25 cellular contexts compared by ENCODE assay signal in the genomic region with DNA sequence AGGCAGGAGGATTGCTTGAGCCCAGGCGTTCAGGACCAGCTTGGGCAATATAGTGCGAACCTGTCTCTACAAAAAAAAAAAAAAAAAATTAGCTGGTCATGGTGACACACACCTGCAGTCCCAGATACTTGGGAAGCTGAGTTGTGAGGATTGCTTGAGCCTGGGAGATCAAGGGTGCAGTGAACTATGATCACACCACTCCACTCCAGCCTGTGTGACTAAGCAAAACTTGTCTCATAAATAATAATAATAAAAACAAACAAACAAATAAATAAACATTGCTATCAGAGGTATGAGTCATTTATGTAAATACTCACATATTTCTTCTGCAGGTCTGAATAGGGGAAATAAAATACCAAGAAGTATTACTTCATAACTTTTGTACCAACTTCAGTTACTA.
"Had no signal": no experiment of that assay in that cellular context is flagged by ENCODE, and none has a peak within 500 bp of the region (broad histone marks: within the 10 kb centered on the region; RNA-seq: fewer than 3 reads in every experiment).

No MANE protein-coding gene starts in this region.

- ATAC-seq: natural killer cell; psoas muscle; right cardiac atrium; right lobe of liver; stimulated activated effector memory CD8-positive, alpha-beta T cell treated with anti-CD3 and anti-CD28 coated beads, Interleukin-12 subunit alpha, Interleukin-12 subunit beta, amount 100 ng/mL, for 72 hours; stimulated activated naive B cell treated with anti-CD40 and anti-IgM and Interleukin-4, amounts not matched to agents 10 μg/mL and 1 μg/mL and 100 μg/mL, for 72 hours had no signal

- H3K79me2 ChIP-seq: parathyroid adenoma had no signal

- H3K4me2 ChIP-seq: neural progenitor cell had no signal

- H3K27me3 ChIP-seq: neural progenitor cell, ovary, right lobe of liver, sigmoid colon, stomach, thyroid gland, tibial nerve, upper lobe of left lung, vagina had no signal

- H3K36me3 ChIP-seq: neural progenitor cell, ovary, right lobe of liver, sigmoid colon, stomach, thoracic aorta, thyroid gland, tibial nerve, upper lobe of left lung, vagina had no signal

- H2AFZ ChIP-seq: parathyroid adenoma had no signal

- H3K4me1 ChIP-seq: neural progenitor cell, parathyroid adenoma, psoas muscle, right lobe of liver, sigmoid colon, stomach, thyroid gland, tibial nerve, upper lobe of left lung, vagina had no signal

- H3K4me3 ChIP-seq: neural progenitor cell, ovary, psoas muscle, right lobe of liver, sigmoid colon, stomach, thoracic aorta, thyroid gland, tibial nerve, upper lobe of left lung, vagina had no signal

- H3K9ac ChIP-seq: neural progenitor cell, parathyroid adenoma had no signal

- H3K27ac ChIP-seq: neural progenitor cell, ovary, parathyroid adenoma, psoas muscle, right lobe of liver, sigmoid colon, stomach, thoracic aorta, thyroid gland, tibial nerve, upper lobe of left lung, vagina had no signal

- H3K9me3 ChIP-seq: ovary, psoas muscle, right lobe of liver, sigmoid colon, thoracic aorta, thyroid gland, tibial nerve, upper lobe of left lung, vagina had no signal

- DNase-seq: natural killer cell; occipital lobe; ovary; posterior cingulate gyrus; psoas muscle; right cardiac atrium; right lobe of liver; sigmoid colon; small intestine; stimulated activated CD4-positive, alpha-beta T cell treated with anti-CD3 and anti-CD28 coated beads, Interleukin-15, amount 100 ng/mL, for 24 hours; stimulated activated CD4-positive, alpha-beta T cell treated with anti-CD3 and anti-CD28 coated beads, Interleukin-2, amount 100 ng/mL, for 24 hours; stimulated activated CD4-positive, alpha-beta T cell treated with anti-CD3 and anti-CD28 coated beads, Interleukin-2, amount 100 ng/mL, for 48 hours; stimulated activated CD4-positive, alpha-beta T cell treated with anti-CD3 and anti-CD28 coated beads, Interleukin-4, amount 100 ng/mL, for 24 hours; stimulated activated naive B cell treated with anti-CD40 and anti-IgM and Interleukin-4, amounts not matched to agents 10 μg/mL and 1 μg/mL and 100 μg/mL, for 72 hours; stimulated activated naive CD4-positive, alpha-beta T cell treated with Interleukin-2 at 50 U/mL for 16 hours; stomach; thyroid gland; trophoblast cell; upper lobe of left lung had no signal
